In the genomic region with DNA sequence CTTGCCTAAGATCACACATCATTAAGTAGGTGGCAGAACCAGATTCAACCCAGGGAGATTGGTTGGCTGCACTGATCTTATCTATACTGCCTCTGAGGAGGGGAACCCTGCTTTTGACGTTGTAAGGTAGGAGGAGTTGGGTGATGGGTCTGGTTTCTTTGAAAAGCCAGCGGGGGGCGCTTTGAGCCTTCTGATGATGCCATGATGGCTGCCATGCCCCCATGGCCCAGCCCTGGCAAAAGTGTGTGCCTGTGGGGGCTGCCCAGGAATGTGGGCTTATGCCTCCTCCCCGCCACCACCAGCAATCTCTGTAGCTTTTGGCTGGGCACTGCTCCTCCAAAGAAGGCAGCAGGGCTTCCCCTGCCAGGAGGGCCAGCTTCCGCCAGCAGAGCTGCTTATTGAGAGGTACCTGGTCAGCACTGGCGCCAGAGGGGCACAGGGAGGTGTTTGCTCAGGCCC, we compare ENCODE assay signal across 9 cellular contexts.
DNase-seq lines count a peak whose midpoint lies in the region; ATAC-seq, FAIRE-seq and TF ChIP-seq lines count a peak whose summit lies in the region.
"Had no signal": no experiment of that assay in that cellular context is flagged by ENCODE, and none has a peak within 500 bp of the region (broad histone marks: within the 10 kb centered on the region; RNA-seq: fewer than 3 reads in every experiment).

No MANE protein-coding gene starts in this region.

- H3K4me1 Mint-ChIP-seq in memory B cell, result peaks cover 41% of the 10 kb centered on the region
- H3K4me1 Mint-ChIP-seq in stimulated activated memory B cell treated with anti-CD40 and anti-IgM and Interleukin-4, amounts not matched to agents 10 μg/mL and 1 μg/mL and 100 μg/mL, for 72 hours, result peaks cover 68% of the 10 kb centered on the region

- H3K9me3 ChIP-seq in HEK293 (ENCODE audit: control insufficient read depth, insufficient read depth, low read depth, low read length), result no peaks in the 10 kb centered on the region

- POLR2A ChIA-PET in HEK293 (lab: Yijun Ruan, JAX), result no interaction called here

- DNase-seq in NCI-H510A (lab: John Stamatoyannopoulos, UW), result peak; percentile 25
- DNase-seq in NCI-H510A treated with DMSO at 0.1 percent for 48 hours (lab: John Stamatoyannopoulos, UW), result no peak
- DNase-seq in activated CD4-positive, alpha-beta T cell treated with anti-CD3 and anti-CD28 coated beads, Interleukin-2, amount 50 U/mL, for 48 hours, result peak; percentile 34 to 43
- DNase-seq in memory B cell (ENCODE audit: low spot score in 2 of 2), result no peak
- DNase-seq in GM12892 (ENCODE audit: insufficient read length), result no peak
- DNase-seq: NCI-H1694 treated with DMSO at 0.1 percent for 48 hours had no signal

- no peak for FAIRE-seq in GM12892 (lab: Jason Lieb, UNC)

- CTCF ChIA-PET in HEK293 (lab: Yijun Ruan, JAX), result interaction anchor here (0.8 to 1.0 kb wide), 3 partner anchors 10 to 336 kb away, joined by 3 to 4 read pairs (median 3); no protein-coding TSS in a partner anchor

- no peak overlapping the region for H3K4me3 Mint-ChIP-seq in memory B cell
- no peak overlapping the region for H3K4me3 Mint-ChIP-seq in stimulated activated memory B cell treated with anti-CD40 and anti-IgM and Interleukin-4, amounts not matched to agents 10 μg/mL and 1 μg/mL and 100 μg/mL, for 72 hours

- ATAC-seq in memory B cell (ENCODE audit: low read depth) (peak; percentile 67), GM21528 (IDR thresholded peaks at IDR 0.05; ENCODE audit: low FRiP score, unreplicated experiment) (no peak)
- no peak for ATAC-seq in stimulated activated memory B cell treated with anti-CD40 and anti-IgM and Interleukin-4, amounts not matched to agents 10 μg/mL and 1 μg/mL and 100 μg/mL, for 72 hours

- no peaks in the 10 kb centered on the region for H3K9me3 Mint-ChIP-seq in memory B cell
- H3K9me3 Mint-ChIP-seq in stimulated activated memory B cell treated with anti-CD40 and anti-IgM and Interleukin-4, amounts not matched to agents 10 μg/mL and 1 μg/mL and 100 μg/mL, for 72 hours, result no peaks in the 10 kb centered on the region

- H3K36me3 ChIP-seq in HEK293 (ENCODE audit: control insufficient read depth in 2 of 2, insufficient read depth in 1 of 2, low read length in 2 of 2), result no peaks in the 10 kb centered on the region

- peak overlapping the region; percentile 58 for H3K27ac Mint-ChIP-seq in memory B cell
- H3K27ac Mint-ChIP-seq in stimulated activated memory B cell treated with anti-CD40 and anti-IgM and Interleukin-4, amounts not matched to agents 10 μg/mL and 1 μg/mL and 100 μg/mL, for 72 hours, result no peak overlapping the region

- no peak overlapping the region for H3K4me3 ChIP-seq in HEK293 (ENCODE audit: low read depth, low read length)

- no peaks in the 10 kb centered on the region for H3K4me1 ChIP-seq in HEK293 (ENCODE audit: control insufficient read depth, insufficient read depth, low read length)

- 0 out of 2 replicates have a peak, but pooled peaks have one; percentile 6 for TF ChIP-seq CTCF in HEK293 (tag by site-specific recombination; IDR thresholded peaks at IDR 0.05)

- no peak for TF ChIP-seq POLR2A in GM12892 (IDR thresholded peaks at IDR 0.05; ENCODE audit: low read depth, low read length)

- H3K27ac ChIP-seq in HEK293 (ENCODE audit: extremely low read depth, low read depth, low read length), result no peak overlapping the region

- no peaks in the 10 kb centered on the region for H3K36me3 Mint-ChIP-seq in memory B cell
- H3K36me3 Mint-ChIP-seq in stimulated activated memory B cell treated with anti-CD40 and anti-IgM and Interleukin-4, amounts not matched to agents 10 μg/mL and 1 μg/mL and 100 μg/mL, for 72 hours, result peaks cover 24% of the 10 kb centered on the region

- no peaks in the 10 kb centered on the region for H3K27me3 Mint-ChIP-seq in memory B cell
- no peaks in the 10 kb centered on the region for H3K27me3 Mint-ChIP-seq in stimulated activated memory B cell treated with anti-CD40 and anti-IgM and Interleukin-4, amounts not matched to agents 10 μg/mL and 1 μg/mL and 100 μg/mL, for 72 hours

TF ChIP-seq in HEK293, 187 proteins besides CTCF, POLR2A, EP300 and RAD21:
- peak; percentile 71 for TF ChIP-seq ZNF654 (tag by site-specific recombination; IDR thresholded peaks at IDR 0.05; ENCODE audit: low read depth)
- TF ChIP-seq, protein P1, sequence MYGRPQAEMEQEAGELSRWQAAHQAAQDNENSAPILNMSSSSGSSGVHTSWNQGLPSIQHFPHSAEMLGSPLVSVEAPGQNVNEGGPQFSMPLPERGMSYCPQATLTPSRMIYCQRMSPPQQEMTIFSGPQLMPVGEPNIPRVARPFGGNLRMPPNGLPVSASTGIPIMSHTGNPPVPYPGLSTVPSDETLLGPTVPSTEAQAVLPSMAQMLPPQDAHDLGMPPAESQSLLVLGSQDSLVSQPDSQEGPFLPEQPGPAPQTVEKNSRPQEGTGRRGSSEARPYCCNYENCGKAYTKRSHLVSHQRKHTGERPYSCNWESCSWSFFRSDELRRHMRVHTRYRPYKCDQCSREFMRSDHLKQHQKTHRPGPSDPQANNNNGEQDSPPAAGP (tag by site-specific recombination; IDR thresholded peaks at IDR 0.05), result no peak
- TF ChIP-seq ZSCAN30 (tag by site-specific recombination; IDR thresholded peaks at IDR 0.05), result no peak

Comparison
In these comparisons a context has a peak if more than half of its experiments do, and no peak if none do; other contexts are left out.
1. DNase-seq: peak in NCI-H510A (single experiment) and activated CD4-positive, alpha-beta T cell treated with anti-CD3 and anti-CD28 coated beads, Interleukin-2, amount 50 U/mL, for 48 hours (2 of 2); none in NCI-H510A treated with DMSO at 0.1 percent for 48 hours (single experiment), memory B cell (0 of 2) and GM12892 (single experiment).